In the genomic region with DNA sequence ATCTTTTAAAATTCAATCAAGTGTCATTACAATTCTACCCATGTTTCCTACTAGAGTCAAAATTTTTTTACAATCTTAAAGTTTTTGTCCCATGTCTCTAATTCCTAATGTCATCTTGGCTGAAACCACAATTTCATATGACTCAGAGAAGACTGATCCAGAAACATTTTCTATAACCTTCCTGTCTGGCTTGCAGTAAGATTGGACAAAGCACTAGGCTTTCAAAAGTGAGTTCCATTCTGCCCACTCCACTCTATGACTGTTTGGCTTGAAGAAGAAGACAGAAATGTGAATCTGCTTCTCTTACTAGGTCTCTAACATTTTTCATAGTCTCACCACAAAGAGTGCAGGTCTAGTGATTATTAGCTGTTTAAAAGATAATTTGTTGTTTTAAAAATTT, we compare ENCODE assay signal across 10 cellular contexts.
DNase-seq lines count a peak whose midpoint lies in the region; ATAC-seq, FAIRE-seq and TF ChIP-seq lines count a peak whose summit lies in the region.
"Had no signal": no experiment of that assay in that cellular context is flagged by ENCODE, and none has a peak within 500 bp of the region (broad histone marks: within the 10 kb centered on the region; RNA-seq: fewer than 3 reads in every experiment).

No MANE protein-coding gene starts in this region.

- peak in 1 of 4 donors; percentile 42 for ATAC-seq in pancreas
- ATAC-seq in activated CD4-positive, CD25-positive, alpha-beta regulatory T cell treated with anti-CD3 and anti-CD28 coated beads, Interleukin-2, amount 50 U/mL, for 24 hours = no peak
- ATAC-seq: activated T-cell treated with anti-CD3 and anti-CD28 coated beads, Interleukin-2, amount 50 U/mL, for 4 hours had no signal

- H3K27me3 Mint-ChIP-seq in chondrocyte (ENCODE audit: low read depth) = no peaks in the 10 kb centered on the region
- peaks cover 6% of the 10 kb centered on the region for H3K27me3 Mint-ChIP-seq in progenitor cell of endocrine pancreas

- H3K36me3 ChIP-seq in MG63 (peaks cover 61% of the 10 kb centered on the region), pancreas (no peaks in the 10 kb centered on the region), HAP-1 (replicated peaks) (no peaks in the 10 kb centered on the region)

- TF ChIP-seq CTCF in chondrocyte (IDR thresholded peaks at IDR 0.05) = no peak
- no peak for TF ChIP-seq CTCF in pancreas (IDR thresholded peaks at IDR 0.05)
- no peak for TF ChIP-seq CTCF in progenitor cell of endocrine pancreas (IDR thresholded peaks at IDR 0.05; ENCODE audit: unreplicated experiment)

- no peaks in the 10 kb centered on the region for H3K27me3 ChIP-seq in MG63
- no peaks in the 10 kb centered on the region for H3K27me3 ChIP-seq in pancreas
- no peaks in the 10 kb centered on the region for H3K27me3 ChIP-seq in HAP-1 (ENCODE audit: low read depth)

- intact Hi-C loops in pancreas (cut with DNase I) = no loop called here

- peak; percentile 86 for DNase-seq in ELR (ENCODE audit: low read depth)
- peak; percentile 50 for DNase-seq in MG63
- DNase-seq in chondrocyte (ENCODE audit: low spot score) = no peak
- DNase-seq in pancreas = no peak
- no peak for DNase-seq in NCI-H1930 (lab: John Stamatoyannopoulos, UW)
- DNase-seq in progenitor cell of endocrine pancreas (ENCODE audit: low spot score, unreplicated experiment) = no peak
- DNase-seq in HAP-1 (ENCODE audit: low spot score in 2 of 2) = no peak
- DNase-seq: activated T-cell treated with anti-CD3 and anti-CD28 coated beads, Interleukin-2, amount 50 U/mL, for 4 hours had no signal

- H3K4me1 ChIP-seq in pancreas (peaks cover 15 to 23% (median 22%) of the 10 kb centered on the region in 3 donors), HAP-1 (no peaks in the 10 kb centered on the region)

- peaks cover 70% of the 10 kb centered on the region for H3K4me1 Mint-ChIP-seq in chondrocyte (ENCODE audit: low read depth)
- peaks cover 12% of the 10 kb centered on the region for H3K4me1 Mint-ChIP-seq in progenitor cell of endocrine pancreas (ENCODE audit: low read depth)

- H3K36me3 Mint-ChIP-seq in chondrocyte (ENCODE audit: low read depth) (peaks cover 4% of the 10 kb centered on the region), progenitor cell of endocrine pancreas (ENCODE audit: insufficient read depth) (no peaks in the 10 kb centered on the region)

- H3K4me3 Mint-ChIP-seq in chondrocyte (ENCODE audit: unreplicated experiment) (no peak overlapping the region), progenitor cell of endocrine pancreas (ENCODE audit: low read depth) (no peak overlapping the region)
- H3K4me3 Mint-ChIP-seq: activated T-cell treated with anti-CD3 and anti-CD28 coated beads, Interleukin-2, amount 50 U/mL, for 4 hours; nephron had no signal

- H3K4me3 ChIP-seq in MG63 (no peak overlapping the region), pancreas (no peak overlapping the region), HAP-1 (no peak overlapping the region)

- H3K9me3 ChIP-seq in MG63 (no peaks in the 10 kb centered on the region; the same call in 1 of the 2 replicates), pancreas (no peaks in the 10 kb centered on the region), HAP-1 (no peaks in the 10 kb centered on the region)

- peak; percentile 53 for FAIRE-seq in pancreas (lab: Jason Lieb, UNC)

- no peak overlapping the region for H3K27ac ChIP-seq in pancreas

- in situ Hi-C loops in HAP-1 (cut with MboI; ENCODE audit: low sequenced_read_pairs) = no loop called here

- H3K27ac Mint-ChIP-seq in chondrocyte (ENCODE audit: unreplicated experiment) (peak overlapping the region; percentile 81), progenitor cell of endocrine pancreas (no peak overlapping the region)
- H3K27ac Mint-ChIP-seq: nephron had no signal

- H3K9me3 Mint-ChIP-seq in chondrocyte (ENCODE audit: low read depth) (peaks cover 3% of the 10 kb centered on the region), progenitor cell of endocrine pancreas (ENCODE audit: low read depth) (no peaks in the 10 kb centered on the region)
- H3K9me3 Mint-ChIP-seq: activated T-cell treated with anti-CD3 and anti-CD28 coated beads, Interleukin-2, amount 50 U/mL, for 4 hours; nephron had no signal

Comparison
In these comparisons a context has a peak if more than half of its experiments do, and no peak if none do; other contexts are left out.
1. DNase-seq: peak in ELR (single experiment) and MG63 (single experiment); none in chondrocyte (single experiment), pancreas (0 of 6), NCI-H1930 (0 of 2), progenitor cell of endocrine pancreas (single experiment) and HAP-1 (0 of 2).